In the genomic region with DNA sequence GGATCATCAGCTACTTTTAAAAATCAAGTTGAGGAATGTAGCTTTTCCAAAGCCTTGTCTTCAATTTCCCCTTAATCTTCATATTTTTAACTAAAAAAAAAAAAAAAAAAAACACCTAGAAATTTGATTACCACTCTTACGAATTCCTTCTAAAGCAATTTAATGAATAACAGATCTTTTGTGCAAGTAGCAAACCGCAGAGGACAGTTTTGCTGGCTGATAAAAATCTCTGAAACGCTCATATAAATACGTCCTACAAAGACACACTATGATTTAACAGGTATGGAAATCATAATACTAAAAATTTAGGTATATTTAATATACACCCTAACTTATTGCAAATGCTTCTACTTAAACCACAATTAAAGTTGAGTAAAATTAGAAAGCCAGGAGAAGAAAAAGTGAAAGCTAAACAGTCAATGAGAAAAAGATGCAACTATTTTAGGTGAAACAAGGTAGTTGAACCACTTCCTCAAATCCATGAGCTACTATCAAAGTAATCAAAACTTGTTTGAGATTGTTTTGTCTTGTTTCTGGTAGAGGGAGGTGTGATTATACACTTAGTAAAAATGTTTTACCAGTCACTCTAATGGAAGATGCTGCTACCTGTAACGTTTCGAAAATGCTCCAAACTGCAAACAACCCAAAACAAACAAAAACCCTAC, we compare ENCODE assay signal across 8 cellular contexts. TPM values are rescaled to one million over a fixed set of nuclear protein-coding genes. Genes with fewer than 3 reads are reported as not detected.
DNase-seq lines count a peak whose midpoint lies in the region; ATAC-seq and TF ChIP-seq lines count a peak whose summit lies in the region.

No MANE protein-coding gene starts in this region.

- DNase-seq in GM19238 (ENCODE audit: insufficient read length, low spot score) (peak; percentile 9), M059J (ENCODE audit: low read depth) (peak; percentile 49), endothelial cell (ENCODE audit: low spot score) (no peak), prostate gland (ENCODE audit: low spot score) (no peak), GOT3 (lab: John Stamatoyannopoulos, UW) (no peak), H4 (ENCODE audit: low spot score) (no peak), NCI-H2107 treated with DMSO at 0.1 percent for 48 hours (lab: John Stamatoyannopoulos, UW; ENCODE audit: unreplicated experiment) (no peak)

- H3K27me3 Mint-ChIP-seq in endothelial cell (ENCODE audit: unreplicated experiment) = peaks cover 9% of the 10 kb centered on the region

- no peaks in the 10 kb centered on the region for H3K9me3 Mint-ChIP-seq in endothelial cell (ENCODE audit: unreplicated experiment)

- TF ChIP-seq CTCF in endothelial cell (IDR thresholded peaks at IDR 0.05; ENCODE audit: unreplicated experiment) (no peak), prostate gland (IDR thresholded peaks at IDR 0.05) (no peak)

- intact Hi-C loops in prostate gland (cut with DNase I) = no loop called here

- peak overlapping the region; percentile 93 for H3K4me3 Mint-ChIP-seq in endothelial cell (ENCODE audit: unreplicated experiment)

- H3K27me3 ChIP-seq in prostate gland (replicated peaks; ENCODE audit: insufficient read depth) = no peaks in the 10 kb centered on the region

- no peak for ATAC-seq in GM21528 (IDR thresholded peaks at IDR 0.05; ENCODE audit: low FRiP score, unreplicated experiment)

- peaks cover 8% of the 10 kb centered on the region for H3K36me3 Mint-ChIP-seq in endothelial cell (ENCODE audit: low read depth, unreplicated experiment)

- peak overlapping the region; percentile 81 for H3K27ac Mint-ChIP-seq in endothelial cell (ENCODE audit: unreplicated experiment)

- no peaks in the 10 kb centered on the region for H3K4me1 ChIP-seq in prostate gland (replicated peaks)

- H3K4me3 ChIP-seq in prostate gland = peak overlapping the region; percentile 82 to 94

- WGBS in prostate gland = 18% methylated on average over 6 of the region's 6 CpGs

- no peaks in the 10 kb centered on the region for H3K9me3 ChIP-seq in prostate gland

- TF ChIP-seq POLR2A in prostate gland (IDR thresholded peaks at IDR 0.05) = no peak

- peaks cover 21% of the 10 kb centered on the region for H3K4me1 Mint-ChIP-seq in endothelial cell (ENCODE audit: unreplicated experiment)

- H3K36me3 ChIP-seq in prostate gland = no peaks in the 10 kb centered on the region

- peak overlapping the region; percentile 94 for H3K27ac ChIP-seq in prostate gland

RNA-seq across cellular contexts. Expression of a gene that starts 2.3 kb away (rescaled TPM):
- 20.7 and 46.3 TPM in 2 replicates for total RNA-seq in M059J (2014; rRNA removed; shearing (Covaris generic))
- total RNA-seq in endothelial cell (ENCODE audit: unreplicated experiment) (92.3 TPM), prostate gland (10 to 100 TPM; 46.4 to 58.7 TPM)
- 18.6 and 25.5 TPM in 2 replicates for total RNA-seq in H4 (2014; rRNA removed; shearing (Covaris generic))

Comparison
In these comparisons a context has a peak if more than half of its experiments do, and no peak if none do; other contexts are left out.
1. DNase-seq: peak in GM19238 (single experiment) and M059J (single experiment); none in endothelial cell (single experiment), prostate gland (single experiment), GOT3 (single experiment), H4 (single experiment) and NCI-H2107 treated with DMSO at 0.1 percent for 48 hours (single experiment).